20 cellular contexts compared by ENCODE assay signal in genomic region chr6:42659806-42660205, GRCh38.
"Had no signal": no experiment of that assay in that cellular context is flagged by ENCODE, and none has a peak within 500 bp of the region (broad histone marks: within the 10 kb centered on the region; RNA-seq: fewer than 3 reads in every experiment).

No MANE protein-coding gene starts in this region.

- H3K27me3 ChIP-seq: esophagus muscularis mucosa, gastrocnemius medialis, left lung, suprapubic skin, tibial artery, upper lobe of left lung, uterus had no signal

- DNase-seq: effector CD4-positive, alpha-beta T cell; gastrocnemius medialis; glutamatergic neuron; left lung; lower lobe of right lung; mesenchymal stem cell; midbrain; psoas muscle; stimulated activated CD4-positive, alpha-beta T cell treated with anti-CD3 and anti-CD28 coated beads, Interleukin-12 subunit alpha, Interleukin-12 subunit beta, amount 100 ng/mL, for 4 hours; stimulated activated naive CD8-positive, alpha-beta T cell treated with anti-CD3 and anti-CD28 coated beads, Interleukin-15, Interleukin-2, amounts not matched to agents 100 U/mL and 50 U/mL, for 24 hours; tibial artery; upper lobe of left lung; uterus had no signal

- H3K4me3 Mint-ChIP-seq: natural killer cell treated with Interleukin-12 subunit alpha and Interleukin-12 subunit beta and Interleukin-15 and Interleukin-18, amount 100 ng/mL, for 72 hours had no signal

- H3K36me3 ChIP-seq: uterus had no signal

- H3K27ac ChIP-seq: coronary artery, esophagus muscularis mucosa, left lung, lower lobe of right lung, parathyroid adenoma, psoas muscle, skin epidermis, suprapubic skin, tibial artery, upper lobe of left lung, uterus had no signal

- ATAC-seq: gastrocnemius medialis; left lung; lower lobe of right lung; natural killer cell treated with Interleukin-12 subunit alpha and Interleukin-12 subunit beta and Interleukin-15 and Interleukin-18, amount 100 ng/mL, for 72 hours; sciatic nerve; stimulated activated naive CD8-positive, alpha-beta T cell treated with anti-CD3 and anti-CD28 coated beads, Interleukin-15, Interleukin-2, amounts not matched to agents 100 U/mL and 50 U/mL, for 24 hours had no signal

- H3K9me3 Mint-ChIP-seq: natural killer cell treated with Interleukin-12 subunit alpha and Interleukin-12 subunit beta and Interleukin-15 and Interleukin-18, amount 100 ng/mL, for 72 hours had no signal

- H3K27ac Mint-ChIP-seq: natural killer cell treated with Interleukin-12 subunit alpha and Interleukin-12 subunit beta and Interleukin-15 and Interleukin-18, amount 100 ng/mL, for 72 hours had no signal

- H3K9me3 ChIP-seq: esophagus muscularis mucosa, gastrocnemius medialis, left lung, lower lobe of right lung, psoas muscle, suprapubic skin, tibial artery, upper lobe of left lung, uterus had no signal

- H3K4me3 ChIP-seq: coronary artery, esophagus muscularis mucosa, gastrocnemius medialis, left lung, lower lobe of right lung, psoas muscle, skin epidermis, suprapubic skin, tibial artery, upper lobe of left lung, uterus had no signal

- H3K4me1 ChIP-seq: left lung, lower lobe of right lung, parathyroid adenoma, psoas muscle, upper lobe of left lung, uterus had no signal

- H3K9ac ChIP-seq: parathyroid adenoma had no signal

- H3K27me3 Mint-ChIP-seq: natural killer cell treated with Interleukin-12 subunit alpha and Interleukin-12 subunit beta and Interleukin-15 and Interleukin-18, amount 100 ng/mL, for 72 hours had no signal
